31 cellular contexts compared by ENCODE assay signal in the genomic region with DNA sequence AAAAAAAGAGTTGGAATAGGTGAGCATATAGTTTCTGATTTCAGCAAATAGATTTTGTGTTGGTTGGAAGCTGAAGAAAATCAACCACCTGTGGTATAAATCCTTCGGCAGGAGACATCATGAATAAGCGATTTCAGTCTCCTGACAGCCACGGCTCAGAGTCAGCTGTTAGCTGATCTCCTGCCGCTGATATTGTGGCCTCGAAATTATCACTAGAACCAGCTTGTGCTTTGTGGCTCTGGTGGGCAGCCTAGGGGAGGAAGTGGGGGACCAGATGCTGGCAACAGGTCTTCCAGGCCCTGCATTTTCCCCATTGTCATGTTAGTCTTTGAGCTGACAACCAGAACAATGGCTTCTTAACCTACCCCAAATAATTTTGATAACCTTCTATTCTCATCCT. TPM values are rescaled to one million over a fixed set of nuclear protein-coding genes. Genes with fewer than 3 reads are reported as not detected.
DNase-seq lines count a peak whose midpoint lies in the region; ATAC-seq and TF ChIP-seq lines count a peak whose summit lies in the region.
"Had no signal": no experiment of that assay in that cellular context is flagged by ENCODE, and none has a peak within 500 bp of the region (broad histone marks: within the 10 kb centered on the region; RNA-seq: fewer than 3 reads in every experiment).

No MANE protein-coding gene starts in this region.

- intact Hi-C loops in natural killer cell (cut with micrococcal nuclease) = no loop called here

- peak; percentile 58 for ATAC-seq in activated naive CD8-positive, alpha-beta T cell treated with anti-CD3 and anti-CD28 coated beads, Interleukin-2, amount 10 ng/mL, durations not matched to agents 7 days and 5 days (ENCODE audit: low read depth)
- ATAC-seq in natural killer cell = peak in 2 of 3 donors; percentile 68 to 87
- ATAC-seq: GM12878, left colon had no signal

- H3K4me3 Mint-ChIP-seq in activated naive CD8-positive, alpha-beta T cell treated with anti-CD3 and anti-CD28 coated beads, Interleukin-2, amount 10 ng/mL, durations not matched to agents 7 days and 5 days = peak overlapping the region; percentile 64
- no peak overlapping the region for H3K4me3 Mint-ChIP-seq in natural killer cell
- H3K4me3 Mint-ChIP-seq: activated naive CD4-positive, alpha-beta T cell treated with anti-CD3 and anti-CD28 coated beads, Interleukin-2, amount 10 ng/mL, durations not matched to agents 7 days and 5 days; activated T-helper 1 cell treated with anti-CD3 and anti-CD28 coated beads, Interleukin-12 subunit alpha, Interleukin-12 subunit beta, Interleukin-2, Interleukin-4 antibody, amounts not matched to agents 30 ng/mL and 10 ng/mL and 1 ng/mL, durations not matched to agents 14 hours and 24 hours and 36 hours; endodermal cell had no signal

- H3K36me3 Mint-ChIP-seq in activated naive CD8-positive, alpha-beta T cell treated with anti-CD3 and anti-CD28 coated beads, Interleukin-2, amount 10 ng/mL, durations not matched to agents 7 days and 5 days = no peaks in the 10 kb centered on the region
- H3K36me3 Mint-ChIP-seq in natural killer cell = no peaks in the 10 kb centered on the region
- H3K36me3 Mint-ChIP-seq: activated naive CD4-positive, alpha-beta T cell treated with anti-CD3 and anti-CD28 coated beads, Interleukin-2, amount 10 ng/mL, durations not matched to agents 7 days and 5 days had no signal

- no peak for TF ChIP-seq CTCF in natural killer cell (IDR thresholded peaks at IDR 0.05)

- H3K27me3 Mint-ChIP-seq in activated naive CD8-positive, alpha-beta T cell treated with anti-CD3 and anti-CD28 coated beads, Interleukin-2, amount 10 ng/mL, durations not matched to agents 7 days and 5 days = peaks cover 20% of the 10 kb centered on the region
- H3K27me3 Mint-ChIP-seq in natural killer cell (ENCODE audit: low read depth in 2 of 2) = peaks cover 8 to 10% of the 10 kb centered on the region in 2 donors

- peak; percentile 75 for DNase-seq in Jurkat, Clone E6-1 (ENCODE audit: low read depth, low spot score)
- DNase-seq in OCI-M2 (lab: John Stamatoyannopoulos, UW; ENCODE audit: unreplicated experiment) (peak; percentile 21), natural killer cell (no peak), putamen (ENCODE audit: low spot score) (no peak), LoVo (ENCODE audit: low spot score) (no peak), DMS53 (lab: John Stamatoyannopoulos, UW) (no peak)
- DNase-seq in activated naive CD8-positive, alpha-beta T cell treated with anti-CD3 and anti-CD28 coated beads, Interleukin-2, amount 10 ng/mL, durations not matched to agents 7 days and 5 days = no peak
- DNase-seq: activated naive CD4-positive, alpha-beta T cell treated with anti-CD3 and anti-CD28 coated beads, Interleukin-2, amount 10 ng/mL, durations not matched to agents 7 days and 5 days; aorta; C1 segment of cervical spinal cord; endodermal cell; esophagus squamous epithelium; foreskin melanocyte; GM23248; heart right ventricle; left colon; MG63; NCI-H1436; NCI-H2081 treated with DMSO at 0.1 percent for 48 hours; NCI-H226; NCI-H748 treated with DMSO at 0.1 percent for 48 hours; sigmoid colon; SK-N-SH; stimulated activated naive CD4-positive, alpha-beta T cell had no signal

- H3K4me1 Mint-ChIP-seq in activated naive CD8-positive, alpha-beta T cell treated with anti-CD3 and anti-CD28 coated beads, Interleukin-2, amount 10 ng/mL, durations not matched to agents 7 days and 5 days = peaks cover 13% of the 10 kb centered on the region
- H3K4me1 Mint-ChIP-seq in natural killer cell = peaks cover 11 to 13% of the 10 kb centered on the region in 2 donors
- H3K4me1 Mint-ChIP-seq: activated naive CD4-positive, alpha-beta T cell treated with anti-CD3 and anti-CD28 coated beads, Interleukin-2, amount 10 ng/mL, durations not matched to agents 7 days and 5 days had no signal

- no peak overlapping the region for H3K27ac Mint-ChIP-seq in activated naive CD8-positive, alpha-beta T cell treated with anti-CD3 and anti-CD28 coated beads, Interleukin-2, amount 10 ng/mL, durations not matched to agents 7 days and 5 days
- H3K27ac Mint-ChIP-seq in natural killer cell = no peak overlapping the region
- H3K27ac Mint-ChIP-seq: activated naive CD4-positive, alpha-beta T cell treated with anti-CD3 and anti-CD28 coated beads, Interleukin-2, amount 10 ng/mL, durations not matched to agents 7 days and 5 days; activated T-helper 1 cell treated with anti-CD3 and anti-CD28 coated beads, Interleukin-12 subunit alpha, Interleukin-12 subunit beta, Interleukin-2, Interleukin-4 antibody, amounts not matched to agents 30 ng/mL and 10 ng/mL and 1 ng/mL, durations not matched to agents 14 hours and 24 hours and 36 hours; endodermal cell had no signal

- H3K4me3 ChIP-seq in Jurkat, Clone E6-1 (ENCODE audit: low read length) = no peak overlapping the region
- H3K4me3 ChIP-seq: cardiac muscle cell, coronary artery, esophagus squamous epithelium, GM12878, GM23248, heart right ventricle, MG63, prostate gland, sigmoid colon, suprapubic skin had no signal

- POLR2A ChIA-PET in activated naive CD8-positive, alpha-beta T cell treated with anti-CD3 and anti-CD28 coated beads, Interleukin-2, amount 10 ng/mL, durations not matched to agents 7 days and 5 days (lab: Charles Lee) = no interaction called here

- H3K9me3 Mint-ChIP-seq in activated naive CD8-positive, alpha-beta T cell treated with anti-CD3 and anti-CD28 coated beads, Interleukin-2, amount 10 ng/mL, durations not matched to agents 7 days and 5 days = no peaks in the 10 kb centered on the region
- H3K9me3 Mint-ChIP-seq in natural killer cell = no peaks in the 10 kb centered on the region
- H3K9me3 Mint-ChIP-seq: activated naive CD4-positive, alpha-beta T cell treated with anti-CD3 and anti-CD28 coated beads, Interleukin-2, amount 10 ng/mL, durations not matched to agents 7 days and 5 days; activated T-helper 1 cell treated with anti-CD3 and anti-CD28 coated beads, Interleukin-12 subunit alpha, Interleukin-12 subunit beta, Interleukin-2, Interleukin-4 antibody, amounts not matched to agents 30 ng/mL and 10 ng/mL and 1 ng/mL, durations not matched to agents 14 hours and 24 hours and 36 hours; endodermal cell had no signal

RNA-seq across cellular contexts. Expression of gene GCSAML, which starts 0.8 kb away (rescaled TPM):
- polyA plus RNA-seq in Jurkat, Clone E6-1 (2012; ENCODE audit: insufficient read depth, insufficient read length) = 0.55 TPM
- not detected for total RNA-seq in activated naive CD8-positive, alpha-beta T cell treated with anti-CD3 and anti-CD28 coated beads, Interleukin-2, amount 10 ng/mL, durations not matched to agents 7 days and 5 days
- total RNA-seq in natural killer cell = 10 to 100 TPM in 1 of 3 donors, 1 to 10 TPM in 1, under 1 TPM in 1; 0.19 to 62.1 (median 1.4) TPM
- total RNA-seq: cardiac muscle cell, endodermal cell, GM12878, GM23248, suprapubic skin had no signal
- polyA plus RNA-seq: aorta, cardiac muscle cell, GM23248, SK-N-SH had no signal

RNA-seq across cellular contexts. Expression of gene OR2C3, which starts 11.9 kb away (rescaled TPM):
- not detected for polyA plus RNA-seq in Jurkat, Clone E6-1 (2012; ENCODE audit: insufficient read depth, insufficient read length)
- not detected for total RNA-seq in activated naive CD8-positive, alpha-beta T cell treated with anti-CD3 and anti-CD28 coated beads, Interleukin-2, amount 10 ng/mL, durations not matched to agents 7 days and 5 days
- total RNA-seq in natural killer cell = not detected
- total RNA-seq: activated T-helper 1 cell treated with anti-CD3 and anti-CD28 coated beads, Interleukin-12 subunit alpha, Interleukin-12 subunit beta, Interleukin-2, Interleukin-4 antibody, amounts not matched to agents 30 ng/mL and 10 ng/mL and 1 ng/mL, durations not matched to agents 14 hours and 24 hours and 36 hours; aorta; cardiac muscle cell; endodermal cell; esophagus squamous epithelium; GM12878; left colon; sigmoid colon; suprapubic skin had no signal
- polyA plus RNA-seq: aorta, cardiac muscle cell, GM12878, GM23248, sigmoid colon, SK-N-SH had no signal

RNA-seq across cellular contexts. Expression of gene OR2G2, which starts 40.1 kb away (rescaled TPM):
- not detected for polyA plus RNA-seq in Jurkat, Clone E6-1 (2012; ENCODE audit: insufficient read depth, insufficient read length)
- total RNA-seq in activated naive CD8-positive, alpha-beta T cell treated with anti-CD3 and anti-CD28 coated beads, Interleukin-2, amount 10 ng/mL, durations not matched to agents 7 days and 5 days = not detected
- not detected for total RNA-seq in natural killer cell
- total RNA-seq: activated T-helper 1 cell treated with anti-CD3 and anti-CD28 coated beads, Interleukin-12 subunit alpha, Interleukin-12 subunit beta, Interleukin-2, Interleukin-4 antibody, amounts not matched to agents 30 ng/mL and 10 ng/mL and 1 ng/mL, durations not matched to agents 14 hours and 24 hours and 36 hours; aorta; cardiac muscle cell; endodermal cell; esophagus squamous epithelium; GM12878; GM23248; heart right ventricle; left colon; prostate gland; sigmoid colon; suprapubic skin; ureter had no signal
- polyA plus RNA-seq: aorta, cardiac muscle cell, GM12878, GM23248, heart right ventricle, sigmoid colon, SK-N-SH had no signal

RNA-seq across cellular contexts. Expression of gene OR2G3, which starts 57.3 kb away (rescaled TPM):
- polyA plus RNA-seq in Jurkat, Clone E6-1 (2012; ENCODE audit: insufficient read depth, insufficient read length) = not detected
- not detected for total RNA-seq in activated naive CD8-positive, alpha-beta T cell treated with anti-CD3 and anti-CD28 coated beads, Interleukin-2, amount 10 ng/mL, durations not matched to agents 7 days and 5 days
- not detected for total RNA-seq in natural killer cell
- total RNA-seq: activated T-helper 1 cell treated with anti-CD3 and anti-CD28 coated beads, Interleukin-12 subunit alpha, Interleukin-12 subunit beta, Interleukin-2, Interleukin-4 antibody, amounts not matched to agents 30 ng/mL and 10 ng/mL and 1 ng/mL, durations not matched to agents 14 hours and 24 hours and 36 hours; aorta; cardiac muscle cell; endodermal cell; esophagus squamous epithelium; GM12878; GM23248; heart right ventricle; left colon; prostate gland; sigmoid colon; suprapubic skin; ureter had no signal
- polyA plus RNA-seq: aorta, cardiac muscle cell, GM12878, GM23248, heart right ventricle, sigmoid colon, SK-N-SH had no signal

Comparison
In these comparisons a context has a peak if more than half of its experiments do, and no peak if none do; other contexts are left out.
1. DNase-seq: peak in Jurkat, Clone E6-1 (single experiment) and OCI-M2 (single experiment); none in activated naive CD8-positive, alpha-beta T cell treated with anti-CD3 and anti-CD28 coated beads, Interleukin-2, amount 10 ng/mL, durations not matched to agents 7 days and 5 days (single experiment), natural killer cell (single experiment), putamen (single experiment), LoVo (single experiment) and DMS53 (single experiment).